Comparison of ENCODE assay signal across 8 cellular contexts in genomic region chr2:80499095-80499494, GRCh38.
DNase-seq lines count a peak whose midpoint lies in the region; ATAC-seq and TF ChIP-seq lines count a peak whose summit lies in the region.
"Had no signal": no experiment of that assay in that cellular context is flagged by ENCODE, and none has a peak within 500 bp of the region (broad histone marks: within the 10 kb centered on the region; RNA-seq: fewer than 3 reads in every experiment).

No MANE protein-coding gene starts in this region.

- no peaks in the 10 kb centered on the region for H3K9me3 Mint-ChIP-seq in neural progenitor cell

- DNase-seq in GM20000 (ENCODE audit: low spot score) (no peak), NCI-H460 (ENCODE audit: extremely low read depth, low read depth) (peak; percentile 16), epithelial cell of esophagus (ENCODE audit: low read depth) (peak; percentile 76), neural progenitor cell (ENCODE audit: low spot score) (peak; percentile 42), ureter (ENCODE audit: low spot score) (no peak), germinal center (ENCODE audit: low spot score) (no peak)

- H3K79me2 ChIP-seq in neural progenitor cell (ENCODE audit: low read depth) = no peaks in the 10 kb centered on the region

- H2AFZ ChIP-seq in neural progenitor cell (replicated peaks) = no peak overlapping the region

- no peaks in the 10 kb centered on the region for H3K27me3 ChIP-seq in neural progenitor cell
- H3K27me3 ChIP-seq: SJSA1 had no signal

- H3K36me3 ChIP-seq in neural progenitor cell = no peaks in the 10 kb centered on the region
- H3K36me3 ChIP-seq: SJSA1 had no signal

- no peak overlapping the region for H3K9ac ChIP-seq in neural progenitor cell

- no peak overlapping the region for H3K4me2 ChIP-seq in neural progenitor cell

- H3K36me3 Mint-ChIP-seq in neural progenitor cell = no peaks in the 10 kb centered on the region

- no peaks in the 10 kb centered on the region for H4K20me1 ChIP-seq in neural progenitor cell (ENCODE audit: low read depth)

- H3K27me3 Mint-ChIP-seq in neural progenitor cell (ENCODE audit: insufficient read depth, low read depth) = peaks cover 2% of the 10 kb centered on the region

- peak; percentile 11 for TF ChIP-seq CTCF in GM20000 (IDR thresholded peaks at IDR 0.05; ENCODE audit: extremely low read depth, missing control alignments)
- peak; percentile 74 for TF ChIP-seq CTCF in epithelial cell of esophagus (IDR thresholded peaks at IDR 0.05; ENCODE audit: insufficient read depth, low read depth, low read length, missing control alignments)
- peak; percentile 63 for TF ChIP-seq CTCF in neural progenitor cell (IDR thresholded peaks at IDR 0.05)

- no peak overlapping the region for H3K27ac ChIP-seq in neural progenitor cell
- H3K27ac ChIP-seq: SJSA1 had no signal

- no peak overlapping the region for H3K4me3 Mint-ChIP-seq in neural progenitor cell

- no peaks in the 10 kb centered on the region for H3K9me3 ChIP-seq in neural progenitor cell (ENCODE audit: low read depth)
- H3K9me3 ChIP-seq: SJSA1 had no signal

- no peak overlapping the region for H3K27ac Mint-ChIP-seq in neural progenitor cell

- H3K4me3 ChIP-seq in epithelial cell of esophagus (ENCODE audit: low read length) = no peak overlapping the region
- H3K4me3 ChIP-seq in neural progenitor cell = no peak overlapping the region
- H3K4me3 ChIP-seq: SJSA1 had no signal

- H3K4me1 ChIP-seq in neural progenitor cell = no peaks in the 10 kb centered on the region

- no peak for ATAC-seq in GM21526 (IDR thresholded peaks at IDR 0.05; ENCODE audit: low FRiP score, unreplicated experiment)

- no peaks in the 10 kb centered on the region for H3F3A ChIP-seq in neural progenitor cell (ENCODE audit: low read depth)

- H3K4me1 Mint-ChIP-seq in neural progenitor cell = peaks cover 6% of the 10 kb centered on the region

Comparison
In these comparisons a context has a peak if more than half of its experiments do, and no peak if none do; other contexts are left out.
1. DNase-seq: peak in NCI-H460 (single experiment), epithelial cell of esophagus (single experiment) and neural progenitor cell (single experiment); none in GM20000 (single experiment), ureter (single experiment) and germinal center (single experiment).
2. CTCF ChIP-seq: peak in every context shown above with its lines; median percentile 74 in epithelial cell of esophagus; 63 in neural progenitor cell; 11 in GM20000.